Comparison of ENCODE assay signal across 17 cellular contexts in the genomic region with DNA sequence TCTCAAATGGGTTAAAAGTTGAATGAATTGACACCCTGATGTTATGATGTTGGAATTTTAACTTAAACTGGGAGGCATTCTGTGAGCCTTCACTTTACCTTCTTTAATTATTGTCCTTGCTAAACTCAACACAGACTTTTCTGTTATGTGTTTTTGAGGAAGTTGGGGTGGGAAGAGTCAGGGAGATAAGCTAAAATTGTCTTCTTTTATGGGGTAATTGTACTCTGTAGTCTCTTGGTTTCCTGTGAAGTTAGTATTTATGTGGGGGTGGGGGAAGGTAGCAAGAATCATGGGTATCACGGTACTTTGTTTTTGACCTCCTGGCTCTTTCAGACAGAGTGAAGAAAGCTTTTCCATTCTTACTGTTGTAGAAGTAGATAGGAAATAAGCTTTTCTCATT. TPM values are rescaled to one million over a fixed set of nuclear protein-coding genes. Genes with fewer than 3 reads are reported as not detected.
DNase-seq lines count a peak whose midpoint lies in the region; TF ChIP-seq lines count a peak whose summit lies in the region.
"Had no signal": no experiment of that assay in that cellular context is flagged by ENCODE, and none has a peak within 500 bp of the region (broad histone marks: within the 10 kb centered on the region; RNA-seq: fewer than 3 reads in every experiment).

No MANE protein-coding gene starts in this region.

- H3K36me3 ChIP-seq in neural progenitor cell (peaks cover 17% of the 10 kb centered on the region), testis (ENCODE audit: low read depth, missing control alignments) (no peaks in the 10 kb centered on the region)

- H3K4me1 ChIP-seq in neural progenitor cell (no peaks in the 10 kb centered on the region), testis (no peaks in the 10 kb centered on the region)
- H3K4me1 ChIP-seq: SJCRH30 had no signal

- peaks cover 26% of the 10 kb centered on the region for H3K36me3 Mint-ChIP-seq in activated CD4-positive, alpha-beta memory T cell treated with anti-CD3 and anti-CD28 coated beads for 36 hours
- H3K36me3 Mint-ChIP-seq in activated CD4-positive, alpha-beta memory T cell treated with anti-CD3 and anti-CD28 coated beads, Interleukin-2, amount 10 ng/mL, durations not matched to agents 7 days and 5 days (ENCODE audit: low read depth) = peaks cover 31% of the 10 kb centered on the region
- H3K36me3 Mint-ChIP-seq in activated T-helper 1 cell treated with anti-CD3 and anti-CD28 coated beads, Interleukin-12 subunit alpha, Interleukin-12 subunit beta, Interleukin-2, Interleukin-4 antibody, amounts not matched to agents 30 ng/mL and 10 ng/mL and 1 ng/mL, durations not matched to agents 14 hours and 24 hours and 36 hours (ENCODE audit: low read depth) = peaks cover 19% of the 10 kb centered on the region
- peaks cover 11% of the 10 kb centered on the region for H3K36me3 Mint-ChIP-seq in neural progenitor cell

- POLR2A ChIA-PET in activated CD4-positive, alpha-beta memory T cell treated with anti-CD3 and anti-CD28 coated beads for 36 hours (lab: Charles Lee) = no interaction called here
- POLR2A ChIA-PET in activated CD4-positive, alpha-beta memory T cell treated with anti-CD3 and anti-CD28 coated beads, Interleukin-2, amount 10 ng/mL, durations not matched to agents 7 days and 5 days (lab: Charles Lee) = no interaction called here

- no peaks in the 10 kb centered on the region for H3K27me3 Mint-ChIP-seq in activated CD4-positive, alpha-beta memory T cell treated with anti-CD3 and anti-CD28 coated beads for 36 hours
- no peaks in the 10 kb centered on the region for H3K27me3 Mint-ChIP-seq in activated CD4-positive, alpha-beta memory T cell treated with anti-CD3 and anti-CD28 coated beads, Interleukin-2, amount 10 ng/mL, durations not matched to agents 7 days and 5 days
- H3K27me3 Mint-ChIP-seq in activated T-helper 1 cell treated with anti-CD3 and anti-CD28 coated beads, Interleukin-12 subunit alpha, Interleukin-12 subunit beta, Interleukin-2, Interleukin-4 antibody, amounts not matched to agents 30 ng/mL and 10 ng/mL and 1 ng/mL, durations not matched to agents 14 hours and 24 hours and 36 hours (ENCODE audit: insufficient read depth) = no peaks in the 10 kb centered on the region
- no peaks in the 10 kb centered on the region for H3K27me3 Mint-ChIP-seq in neural progenitor cell (ENCODE audit: insufficient read depth, low read depth)
- H3K27me3 Mint-ChIP-seq: activated B cell treated with CpG ODN at 0.5 μM for 24 hours, type B pancreatic cell had no signal

- no peak overlapping the region for H2AFZ ChIP-seq in neural progenitor cell (replicated peaks)

- H3K27ac ChIP-seq in neural progenitor cell = no peak overlapping the region
- H3K27ac ChIP-seq in testis = no peak overlapping the region
- H3K27ac ChIP-seq: SJCRH30 had no signal

- TF ChIP-seq CTCF in NB4 (IDR thresholded peaks at IDR 0.05; ENCODE audit: low read depth, low read length) = no peak
- no peak for TF ChIP-seq CTCF in neural progenitor cell (IDR thresholded peaks at IDR 0.05)
- TF ChIP-seq CTCF in testis (IDR thresholded peaks at IDR 0.05) = no peak

- CTCF ChIA-PET in activated CD4-positive, alpha-beta memory T cell treated with anti-CD3 and anti-CD28 coated beads for 36 hours (lab: Charles Lee) = interaction anchor here (0.8 kb wide), 1 partner anchor 151 kb away, joined by 3 read pairs; no protein-coding TSS in a partner anchor
- CTCF ChIA-PET in activated CD4-positive, alpha-beta memory T cell treated with anti-CD3 and anti-CD28 coated beads, Interleukin-2, amount 10 ng/mL, durations not matched to agents 7 days and 5 days (lab: Charles Lee) = interaction anchor here (1.4 kb wide), 2 partner anchors 9 to 59 kb away, joined by 5 read pairs; no protein-coding TSS in a partner anchor

- no peak overlapping the region for H3K4me2 ChIP-seq in neural progenitor cell

- H3K4me1 Mint-ChIP-seq in activated CD4-positive, alpha-beta memory T cell treated with anti-CD3 and anti-CD28 coated beads for 36 hours (ENCODE audit: low read depth) = peaks cover 5% of the 10 kb centered on the region
- H3K4me1 Mint-ChIP-seq in activated CD4-positive, alpha-beta memory T cell treated with anti-CD3 and anti-CD28 coated beads, Interleukin-2, amount 10 ng/mL, durations not matched to agents 7 days and 5 days = peaks cover 6% of the 10 kb centered on the region
- H3K4me1 Mint-ChIP-seq in activated T-helper 1 cell treated with anti-CD3 and anti-CD28 coated beads, Interleukin-12 subunit alpha, Interleukin-12 subunit beta, Interleukin-2, Interleukin-4 antibody, amounts not matched to agents 30 ng/mL and 10 ng/mL and 1 ng/mL, durations not matched to agents 14 hours and 24 hours and 36 hours (ENCODE audit: low read depth) = peaks cover 13% of the 10 kb centered on the region
- H3K4me1 Mint-ChIP-seq in neural progenitor cell = no peaks in the 10 kb centered on the region
- H3K4me1 Mint-ChIP-seq: activated B cell treated with CpG ODN at 0.5 μM for 24 hours had no signal

- TF ChIP-seq POLR2A in NB4 (IDR thresholded peaks at IDR 0.05; ENCODE audit: extremely low read depth, insufficient read length) = no peak
- TF ChIP-seq POLR2A in testis (IDR thresholded peaks at IDR 0.05) = no peak

- H4K20me1 ChIP-seq in neural progenitor cell (ENCODE audit: low read depth) = no peaks in the 10 kb centered on the region

- no peaks in the 10 kb centered on the region for H3F3A ChIP-seq in neural progenitor cell (ENCODE audit: low read depth)

- no peak overlapping the region for H3K9ac ChIP-seq in neural progenitor cell

- H3K27ac Mint-ChIP-seq in activated CD4-positive, alpha-beta memory T cell treated with anti-CD3 and anti-CD28 coated beads for 36 hours = peak overlapping the region; percentile 55
- no peak overlapping the region for H3K27ac Mint-ChIP-seq in activated CD4-positive, alpha-beta memory T cell treated with anti-CD3 and anti-CD28 coated beads, Interleukin-2, amount 10 ng/mL, durations not matched to agents 7 days and 5 days
- H3K27ac Mint-ChIP-seq in activated T-helper 1 cell treated with anti-CD3 and anti-CD28 coated beads, Interleukin-12 subunit alpha, Interleukin-12 subunit beta, Interleukin-2, Interleukin-4 antibody, amounts not matched to agents 30 ng/mL and 10 ng/mL and 1 ng/mL, durations not matched to agents 14 hours and 24 hours and 36 hours = peak overlapping the region; percentile 5
- H3K27ac Mint-ChIP-seq in neural progenitor cell = peak overlapping the region; percentile 9
- H3K27ac Mint-ChIP-seq: activated B cell treated with CpG ODN at 0.5 μM for 24 hours, type B pancreatic cell had no signal

- no peaks in the 10 kb centered on the region for H3K9me3 Mint-ChIP-seq in activated CD4-positive, alpha-beta memory T cell treated with anti-CD3 and anti-CD28 coated beads for 36 hours
- no peaks in the 10 kb centered on the region for H3K9me3 Mint-ChIP-seq in activated CD4-positive, alpha-beta memory T cell treated with anti-CD3 and anti-CD28 coated beads, Interleukin-2, amount 10 ng/mL, durations not matched to agents 7 days and 5 days
- no peaks in the 10 kb centered on the region for H3K9me3 Mint-ChIP-seq in activated T-helper 1 cell treated with anti-CD3 and anti-CD28 coated beads, Interleukin-12 subunit alpha, Interleukin-12 subunit beta, Interleukin-2, Interleukin-4 antibody, amounts not matched to agents 30 ng/mL and 10 ng/mL and 1 ng/mL, durations not matched to agents 14 hours and 24 hours and 36 hours
- H3K9me3 Mint-ChIP-seq in neural progenitor cell = no peaks in the 10 kb centered on the region
- H3K9me3 Mint-ChIP-seq: activated B cell treated with CpG ODN at 0.5 μM for 24 hours, type B pancreatic cell had no signal

- H3K27me3 ChIP-seq in neural progenitor cell (no peaks in the 10 kb centered on the region), testis (no peaks in the 10 kb centered on the region)
- H3K27me3 ChIP-seq: SJCRH30 had no signal

- WGBS in testis, 2 donors = 64 to 73% methylated on average over 1 of the region's 1 CpG

- intact Hi-C loops in activated CD4-positive, alpha-beta memory T cell treated with anti-CD3 and anti-CD28 coated beads for 36 hours (cut with micrococcal nuclease) = no loop called here
- intact Hi-C loops in activated T-helper 1 cell treated with anti-CD3 and anti-CD28 coated beads, Interleukin-12 subunit alpha, Interleukin-12 subunit beta, Interleukin-2, Interleukin-4 antibody, amounts not matched to agents 30 ng/mL and 10 ng/mL and 1 ng/mL, durations not matched to agents 14 hours and 24 hours and 36 hours (cut with micrococcal nuclease) = no loop called here
- intact Hi-C loops in testis (cut with DNase I; ENCODE audit: low total_unique reads) = no loop called here

- H3K4me3 ChIP-seq in NB4 (ENCODE audit: low read depth, low read length) (peak overlapping the region; percentile 6), neural progenitor cell (no peak overlapping the region), testis (no peak overlapping the region)
- H3K4me3 ChIP-seq: SJCRH30 had no signal

- no peak overlapping the region for H3K4me3 Mint-ChIP-seq in activated CD4-positive, alpha-beta memory T cell treated with anti-CD3 and anti-CD28 coated beads for 36 hours
- no peak overlapping the region for H3K4me3 Mint-ChIP-seq in activated CD4-positive, alpha-beta memory T cell treated with anti-CD3 and anti-CD28 coated beads, Interleukin-2, amount 10 ng/mL, durations not matched to agents 7 days and 5 days
- H3K4me3 Mint-ChIP-seq in activated T-helper 1 cell treated with anti-CD3 and anti-CD28 coated beads, Interleukin-12 subunit alpha, Interleukin-12 subunit beta, Interleukin-2, Interleukin-4 antibody, amounts not matched to agents 30 ng/mL and 10 ng/mL and 1 ng/mL, durations not matched to agents 14 hours and 24 hours and 36 hours = no peak overlapping the region
- H3K4me3 Mint-ChIP-seq in neural progenitor cell = no peak overlapping the region
- H3K4me3 Mint-ChIP-seq: activated B cell treated with CpG ODN at 0.5 μM for 24 hours, type B pancreatic cell had no signal

- DNase-seq in activated CD4-positive, alpha-beta memory T cell treated with anti-CD3 and anti-CD28 coated beads for 36 hours = no peak
- no peak for DNase-seq in activated CD4-positive, alpha-beta memory T cell treated with anti-CD3 and anti-CD28 coated beads, Interleukin-2, amount 10 ng/mL, durations not matched to agents 7 days and 5 days
- DNase-seq in NB4 (ENCODE audit: low read depth) = peak; percentile 85
- no peak for DNase-seq in activated T-helper 1 cell treated with anti-CD3 and anti-CD28 coated beads, Interleukin-12 subunit alpha, Interleukin-12 subunit beta, Interleukin-2, Interleukin-4 antibody, amounts not matched to agents 30 ng/mL and 10 ng/mL and 1 ng/mL, durations not matched to agents 14 hours and 24 hours and 36 hours (ENCODE audit: low spot score)
- no peak for DNase-seq in neural progenitor cell (ENCODE audit: low spot score)
- DNase-seq in testis = no peak
- DNase-seq in HCEC 1CT = no peak
- DNase-seq in anterior cingulate cortex (lab: John Stamatoyannopoulos, UW) = no peak
- DNase-seq: 8988T; activated B cell treated with CpG ODN at 0.5 μM for 24 hours; hippocampal formation; NCI-H1105; NCI-H226; NK-92 treated with Interleukin-12 subunit alpha and Interleukin-12 subunit beta, amount 100 ng/mL, for 24 hours; SJCRH30; stimulated activated CD4-positive, alpha-beta T cell treated with anti-CD3 and anti-CD28 coated beads, Interleukin-1b, Interleukin-23, amount 100 ng/mL, for 48 hours had no signal

- H3K9me3 ChIP-seq in neural progenitor cell (ENCODE audit: low read depth) (no peaks in the 10 kb centered on the region), testis (no peaks in the 10 kb centered on the region)
- H3K9me3 ChIP-seq: SJCRH30 had no signal

- no peaks in the 10 kb centered on the region for H3K79me2 ChIP-seq in neural progenitor cell (ENCODE audit: low read depth)

RNA-seq across cellular contexts. Expression of a gene that starts 32.9 kb away (rescaled TPM):
- 10 to 100 TPM; 72.7 to 76.8 TPM for total RNA-seq in activated CD4-positive, alpha-beta memory T cell treated with anti-CD3 and anti-CD28 coated beads for 36 hours
- total RNA-seq in activated CD4-positive, alpha-beta memory T cell treated with anti-CD3 and anti-CD28 coated beads, Interleukin-2, amount 10 ng/mL, durations not matched to agents 7 days and 5 days = 10 to 100 TPM; 65.0 to 67.3 TPM
- total RNA-seq in activated T-helper 1 cell treated with anti-CD3 and anti-CD28 coated beads, Interleukin-12 subunit alpha, Interleukin-12 subunit beta, Interleukin-2, Interleukin-4 antibody, amounts not matched to agents 30 ng/mL and 10 ng/mL and 1 ng/mL, durations not matched to agents 14 hours and 24 hours and 36 hours = 100 and 105 TPM in 2 replicates
- 19.4 and 31.4 TPM in 2 replicates for total RNA-seq in neural progenitor cell (ENCODE audit: low replicate concordance)
- 10 to 100 TPM; 13.3 to 27.1 TPM for total RNA-seq in testis
- 56.9 TPM for polyA plus RNA-seq in testis (ENCODE audit: insufficient read depth, low read depth, low replicate concordance)

RNA-seq across cellular contexts. Expression of a gene that starts 52.0 kb away (rescaled TPM):
- total RNA-seq in activated CD4-positive, alpha-beta memory T cell treated with anti-CD3 and anti-CD28 coated beads for 36 hours = 10 to 100 TPM; 54.9 to 57.6 TPM
- 10 to 100 TPM; 60.6 to 67.3 TPM for total RNA-seq in activated CD4-positive, alpha-beta memory T cell treated with anti-CD3 and anti-CD28 coated beads, Interleukin-2, amount 10 ng/mL, durations not matched to agents 7 days and 5 days
- 41.3 and 41.8 TPM in 2 replicates for total RNA-seq in activated T-helper 1 cell treated with anti-CD3 and anti-CD28 coated beads, Interleukin-12 subunit alpha, Interleukin-12 subunit beta, Interleukin-2, Interleukin-4 antibody, amounts not matched to agents 30 ng/mL and 10 ng/mL and 1 ng/mL, durations not matched to agents 14 hours and 24 hours and 36 hours
- total RNA-seq in neural progenitor cell (ENCODE audit: low replicate concordance) (27.8 and 39.4 TPM in 2 replicates), testis (10 to 100 TPM; 42.3 to 44.0 TPM)
- 52.9 TPM for polyA plus RNA-seq in testis (ENCODE audit: insufficient read depth, low read depth, low replicate concordance)
